ENCODE assay signal across 15 cellular contexts in the genomic region with DNA sequence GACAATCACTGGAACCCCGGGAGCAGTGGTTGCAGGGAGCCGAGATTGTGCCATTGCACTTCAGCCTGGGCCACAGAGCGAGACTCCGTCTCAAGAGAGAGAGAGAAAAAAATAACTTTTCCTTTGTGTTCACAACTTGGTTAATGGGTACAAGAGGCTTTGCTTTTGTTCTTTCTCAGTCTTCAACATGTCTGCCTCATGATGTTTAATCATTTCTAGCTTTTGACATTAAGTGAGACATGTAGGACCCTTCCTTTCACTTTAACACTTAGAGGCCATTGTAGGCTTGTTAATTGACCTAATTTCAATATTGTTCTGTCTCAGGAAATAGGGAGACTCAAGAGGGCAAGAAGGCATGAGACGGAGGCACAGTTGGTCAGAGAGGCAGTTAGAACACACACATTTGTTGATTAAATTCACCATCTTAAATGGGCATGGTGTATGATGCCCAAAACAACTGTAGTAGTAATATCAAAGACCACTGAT. TPM values are rescaled to one million over a fixed set of nuclear protein-coding genes. Genes with fewer than 3 reads are reported as not detected.
A peak's percentile ranks its signal among the peaks of the same experiment; 100 is the strongest.
DNase-seq lines count a peak whose midpoint lies in the region; ATAC-seq lines count a peak whose summit lies in the region.
"Had no signal": no experiment of that assay in that cellular context is flagged by ENCODE, and none has a peak within 500 bp of the region (broad histone marks: within the 10 kb centered on the region; RNA-seq: fewer than 3 reads in every experiment).

No MANE protein-coding gene starts in this region.

- H3K27me3 Mint-ChIP-seq in CD8-positive, alpha-beta memory T cell, result peaks cover 0 to 2% of the 10 kb centered on the region in 2 donors

- H3K9me3 Mint-ChIP-seq in CD8-positive, alpha-beta memory T cell, result no peaks in the 10 kb centered on the region

- CTCF ChIA-PET in CD8-positive, alpha-beta memory T cell (lab: Charles Lee), result no interaction called here

- ATAC-seq in GM19452 (IDR thresholded peaks at IDR 0.05; ENCODE audit: unreplicated experiment) (peak; percentile 62), HG03457 (IDR thresholded peaks at IDR 0.05; ENCODE audit: unreplicated experiment) (peak; percentile 62), HG02973 (IDR thresholded peaks at IDR 0.05; ENCODE audit: unreplicated experiment) (no peak)
- ATAC-seq: A549, Right ventricle myocardium inferior had no signal

- no peaks in the 10 kb centered on the region for H3K27me3 ChIP-seq in CD8-positive, alpha-beta memory T cell (ENCODE audit: insufficient read depth, low read length, poor library complexity, severe bottlenecking)

- no peak for DNase-seq in CD8-positive, alpha-beta memory T cell
- peak; percentile 45 for DNase-seq in kidney tubule cell (ENCODE audit: low spot score)
- DNase-seq in caudate nucleus (lab: John Stamatoyannopoulos, UW), result no peak
- no peak for DNase-seq in HUDEP-2 (lab: John Stamatoyannopoulos, UW; ENCODE audit: unreplicated experiment in 76 of 76)
- no peak for DNase-seq in 8988T
- DNase-seq: C1 segment of cervical spinal cord, DMS153, KG1, NCI-H1436 treated with DMSO at 0.1 percent for 48 hours, NCI-H510A had no signal

- no peaks in the 10 kb centered on the region for H3K36me3 Mint-ChIP-seq in CD8-positive, alpha-beta memory T cell

- no peaks in the 10 kb centered on the region for H3K9me3 ChIP-seq in CD8-positive, alpha-beta memory T cell (ENCODE audit: low read length)
- H3K9me3 ChIP-seq: A549 had no signal

- POLR2A ChIA-PET in CD8-positive, alpha-beta memory T cell (lab: Charles Lee), result no interaction called here

- H3K27ac ChIP-seq in CD8-positive, alpha-beta memory T cell (ENCODE audit: low read depth, low read length), result peak overlapping the region; percentile 43
- no peak overlapping the region for H3K27ac ChIP-seq in caudate nucleus (ENCODE audit: low read depth, low read length)

- peak overlapping the region in 1 of 8 donors; percentile 43 for H3K27ac Mint-ChIP-seq in CD8-positive, alpha-beta memory T cell

- H3K4me1 ChIP-seq in CD8-positive, alpha-beta memory T cell (ENCODE audit: insufficient read depth, low read length), result no peaks in the 10 kb centered on the region

- no peaks in the 10 kb centered on the region for H3K36me3 ChIP-seq in CD8-positive, alpha-beta memory T cell (ENCODE audit: insufficient read depth, low read length)

- H3K4me3 Mint-ChIP-seq in CD8-positive, alpha-beta memory T cell, result no peak overlapping the region

- H3K4me3 ChIP-seq in CD8-positive, alpha-beta memory T cell (ENCODE audit: low read length), result no peak overlapping the region
- H3K4me3 ChIP-seq: A549 had no signal

- peaks cover under 1% of the 10 kb centered on the region in 3 donors for H3K4me1 Mint-ChIP-seq in CD8-positive, alpha-beta memory T cell

RNA-seq across cellular contexts. Expression of a gene that starts 9.3 kb away (rescaled TPM):
- total RNA-seq in CD8-positive, alpha-beta memory T cell, result 10 to 100 TPM; 34.1 to 35.4 TPM
- polyA plus RNA-seq in CD8-positive, alpha-beta memory T cell, result 33.7 TPM

RNA-seq across cellular contexts. Expression of a gene that starts 29.7 kb away (rescaled TPM):
- 10 to 100 TPM; 24.2 to 27.7 TPM for total RNA-seq in CD8-positive, alpha-beta memory T cell
- 14.1 TPM for polyA plus RNA-seq in CD8-positive, alpha-beta memory T cell
